2 cellular contexts compared by ENCODE assay signal in the genomic region with DNA sequence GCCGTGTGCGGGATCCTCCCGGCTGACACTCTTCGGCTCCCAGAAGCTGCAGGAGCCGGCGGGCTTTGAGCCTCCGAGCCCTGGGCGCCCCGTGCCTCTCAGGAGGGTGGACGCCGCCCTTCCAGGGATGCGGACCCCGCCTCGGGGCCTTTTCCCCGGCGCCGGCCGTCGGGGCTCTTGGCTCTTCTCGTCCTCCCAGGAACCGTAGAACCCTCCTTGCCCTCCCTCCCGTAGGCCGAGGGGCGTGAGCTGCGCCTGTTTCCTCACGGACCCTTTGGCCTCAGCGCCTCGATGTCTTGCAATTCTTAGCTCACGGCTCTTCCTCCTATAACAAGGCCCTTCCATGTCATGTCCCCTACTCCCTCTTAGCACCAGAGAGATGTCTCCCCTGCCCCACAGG. TPM values are rescaled to one million over a fixed set of nuclear protein-coding genes. Genes with fewer than 3 reads are reported as not detected.
"Had no signal": no experiment of that assay in that cellular context is flagged by ENCODE, and none has a peak within 500 bp of the region (broad histone marks: within the 10 kb centered on the region; RNA-seq: fewer than 3 reads in every experiment).

No MANE protein-coding gene starts in this region.

RNA-seq across cellular contexts. Expression of gene RNU1-3, which starts 13.6 kb away (rescaled TPM):
- polyA plus RNA-seq: lung; naive thymus-derived CD4-positive, alpha-beta T cell had no signal

RNA-seq across cellular contexts. Expression of gene RNU1-4, which starts 60.0 kb away (rescaled TPM):
- polyA plus RNA-seq: lung; naive thymus-derived CD4-positive, alpha-beta T cell had no signal
